12 cellular contexts compared by ENCODE assay signal in genomic region chr22:18152519-18152918, GRCh38. TPM values are rescaled to one million over a fixed set of nuclear protein-coding genes. Genes with fewer than 3 reads are reported as not detected.
DNase-seq lines count a peak whose midpoint lies in the region; ATAC-seq and TF ChIP-seq lines count a peak whose summit lies in the region.
"Had no signal": no experiment of that assay in that cellular context is flagged by ENCODE, and none has a peak within 500 bp of the region (broad histone marks: within the 10 kb centered on the region; RNA-seq: fewer than 3 reads in every experiment).

No MANE protein-coding gene starts in this region.

- no peaks in the 10 kb centered on the region for H3F3A ChIP-seq in Loucy (ENCODE audit: low read depth)

- H2AFZ ChIP-seq in Loucy (ENCODE audit: low read length), result no peak overlapping the region

- H3K27me3 Mint-ChIP-seq in CD4-positive, alpha-beta T cell, result no peaks in the 10 kb centered on the region
- H3K27me3 Mint-ChIP-seq in activated T-helper 2 cell treated with anti-CD3 and anti-CD28 coated beads, Interferon-gamma antibody, Interleukin-2, Interleukin-4, amounts not matched to agents 10 μg/mL and 5 μg/mL and 100 μg/mL, durations not matched to agents 14 hours and 24 hours and 36 hours (ENCODE audit: low read depth), result no peaks in the 10 kb centered on the region
- H3K27me3 Mint-ChIP-seq in natural killer cell (ENCODE audit: low read depth in 2 of 2), result no peaks in the 10 kb centered on the region

- H3K27ac ChIP-seq in CD4-positive, alpha-beta T cell (ENCODE audit: low read depth, low read length), result no peak overlapping the region
- H3K27ac ChIP-seq: body of pancreas had no signal

- no peaks in the 10 kb centered on the region for H4K20me1 ChIP-seq in Loucy (ENCODE audit: insufficient read depth, low read length, poor library complexity, severe bottlenecking)

- TF ChIP-seq CTCF in CD4-positive, alpha-beta T cell (IDR thresholded peaks at IDR 0.05), result no peak
- no peak for TF ChIP-seq CTCF in Loucy (conservative IDR thresholded peaks at IDR 0.05; ENCODE audit: low read length)
- no peak for TF ChIP-seq CTCF in natural killer cell (IDR thresholded peaks at IDR 0.05)

- peak; percentile 43 for ATAC-seq in CD4-positive, alpha-beta T cell (ENCODE audit: poor library complexity)
- ATAC-seq in natural killer cell, result no peak
- ATAC-seq: body of pancreas, left colon, SK-N-SH treated with all-trans-retinoic acid at 6 μM for 48 hours had no signal

- no peaks in the 10 kb centered on the region for H3K27me3 ChIP-seq in CD4-positive, alpha-beta T cell (ENCODE audit: control insufficient read depth, insufficient read depth, low read length)
- no peaks in the 10 kb centered on the region for H3K27me3 ChIP-seq in Loucy (ENCODE audit: insufficient read depth, low read length, poor library complexity, severe bottlenecking)
- H3K27me3 ChIP-seq: body of pancreas had no signal

- H3K9me3 Mint-ChIP-seq in CD4-positive, alpha-beta T cell, result no peaks in the 10 kb centered on the region
- no peaks in the 10 kb centered on the region for H3K9me3 Mint-ChIP-seq in activated T-helper 2 cell treated with anti-CD3 and anti-CD28 coated beads, Interferon-gamma antibody, Interleukin-2, Interleukin-4, amounts not matched to agents 10 μg/mL and 5 μg/mL and 100 μg/mL, durations not matched to agents 14 hours and 24 hours and 36 hours
- H3K9me3 Mint-ChIP-seq in natural killer cell, result no peaks in the 10 kb centered on the region

- DNase-seq in CD4-positive, alpha-beta T cell, result peak in 5 of 10 experiments; percentile 11 to 51 (median 32)
- peak; percentile 34 for DNase-seq in activated T-helper 2 cell treated with anti-CD3 and anti-CD28 coated beads, Interferon-gamma antibody, Interleukin-2, Interleukin-4, amounts not matched to agents 10 μg/mL and 5 μg/mL and 100 μg/mL, durations not matched to agents 14 hours and 24 hours and 36 hours (ENCODE audit: low spot score)
- no peak for DNase-seq in natural killer cell
- no peak for DNase-seq in AML-193 (lab: John Stamatoyannopoulos, UW)
- DNase-seq in glomerular visceral epithelial cell (ENCODE audit: extremely low spot score), result no peak
- DNase-seq in hippocampal formation (lab: John Stamatoyannopoulos, UW), result no peak
- DNase-seq in KG1 (lab: John Stamatoyannopoulos, UW), result no peak
- DNase-seq: body of pancreas, left colon, NCI-H2029 had no signal

- H3K4me3 Mint-ChIP-seq in CD4-positive, alpha-beta T cell, result peak overlapping the region; percentile 77
- peak overlapping the region; percentile 75 for H3K4me3 Mint-ChIP-seq in activated T-helper 2 cell treated with anti-CD3 and anti-CD28 coated beads, Interferon-gamma antibody, Interleukin-2, Interleukin-4, amounts not matched to agents 10 μg/mL and 5 μg/mL and 100 μg/mL, durations not matched to agents 14 hours and 24 hours and 36 hours (ENCODE audit: low read depth)
- H3K4me3 Mint-ChIP-seq in natural killer cell, result peak overlapping the region; percentile 53

- H3K79me2 ChIP-seq in Loucy (ENCODE audit: insufficient read depth, low read length), result peaks cover 38% of the 10 kb centered on the region

- no peaks in the 10 kb centered on the region for H3K9me2 ChIP-seq in Loucy (replicated peaks; ENCODE audit: low read depth, low read length)

- peaks cover 31% of the 10 kb centered on the region for H3K4me1 ChIP-seq in Loucy (ENCODE audit: insufficient read depth, low read length, poor library complexity, severe bottlenecking)

- POLR2A ChIA-PET in CD4-positive, alpha-beta T cell (lab: Charles Lee), result interaction anchor here (0.8 to 2.6 kb wide), 2 partner anchors 54 to 75 kb away, joined by 3 to 13 read pairs; partner anchors contain the start of gene PEX26

- H3K9ac ChIP-seq in Loucy (ENCODE audit: low read depth, low read length, poor library complexity, severe bottlenecking), result peak overlapping the region; percentile 40

- H3K4me2 ChIP-seq in Loucy (ENCODE audit: low read depth, low read length, poor library complexity, severe bottlenecking), result peak overlapping the region; percentile 60

- intact Hi-C loops in CD4-positive, alpha-beta T cell (cut with DNase I, micrococcal nuclease), result loop anchor here in 1 of 2 experiments (5.0 kb wide), 1 partner anchor 320 kb away; no protein-coding TSS in a partner anchor
- intact Hi-C loops in activated T-helper 2 cell treated with anti-CD3 and anti-CD28 coated beads, Interferon-gamma antibody, Interleukin-2, Interleukin-4, amounts not matched to agents 10 μg/mL and 5 μg/mL and 100 μg/mL, durations not matched to agents 14 hours and 24 hours and 36 hours (cut with micrococcal nuclease), result no loop called here
- intact Hi-C loops in natural killer cell (cut with micrococcal nuclease), result no loop called here

- H3K36me3 ChIP-seq in Loucy (ENCODE audit: insufficient read depth, low read length), result no peaks in the 10 kb centered on the region; the same call in 1 of the 2 replicates

- CTCF ChIA-PET in CD4-positive, alpha-beta T cell (lab: Charles Lee), result interaction anchor here (0.6 to 1.4 kb wide), 2 partner anchors 75 to 485 kb away, joined by 3 read pairs; partner anchors contain the start of gene PEX26

- peaks cover 58% of the 10 kb centered on the region for H3K4me1 Mint-ChIP-seq in CD4-positive, alpha-beta T cell (ENCODE audit: low read depth)
- H3K4me1 Mint-ChIP-seq in activated T-helper 2 cell treated with anti-CD3 and anti-CD28 coated beads, Interferon-gamma antibody, Interleukin-2, Interleukin-4, amounts not matched to agents 10 μg/mL and 5 μg/mL and 100 μg/mL, durations not matched to agents 14 hours and 24 hours and 36 hours (ENCODE audit: low read depth), result peaks cover 39% of the 10 kb centered on the region
- H3K4me1 Mint-ChIP-seq in natural killer cell, result peaks cover 27 to 39% of the 10 kb centered on the region in 2 donors

- peaks cover 22% of the 10 kb centered on the region for H3K36me3 Mint-ChIP-seq in CD4-positive, alpha-beta T cell (ENCODE audit: low read depth)
- H3K36me3 Mint-ChIP-seq in activated T-helper 2 cell treated with anti-CD3 and anti-CD28 coated beads, Interferon-gamma antibody, Interleukin-2, Interleukin-4, amounts not matched to agents 10 μg/mL and 5 μg/mL and 100 μg/mL, durations not matched to agents 14 hours and 24 hours and 36 hours (ENCODE audit: low read depth), result peaks cover 16% of the 10 kb centered on the region
- no peaks in the 10 kb centered on the region for H3K36me3 Mint-ChIP-seq in natural killer cell

- H3K27ac Mint-ChIP-seq in CD4-positive, alpha-beta T cell, result peak overlapping the region; percentile 93
- H3K27ac Mint-ChIP-seq in activated T-helper 2 cell treated with anti-CD3 and anti-CD28 coated beads, Interferon-gamma antibody, Interleukin-2, Interleukin-4, amounts not matched to agents 10 μg/mL and 5 μg/mL and 100 μg/mL, durations not matched to agents 14 hours and 24 hours and 36 hours, result peak overlapping the region; percentile 66
- H3K27ac Mint-ChIP-seq in natural killer cell, result peak overlapping the region; percentile 53 to 81

- no peaks in the 10 kb centered on the region for H3K9me3 ChIP-seq in CD4-positive, alpha-beta T cell (ENCODE audit: control insufficient read depth, low read length)
- no peaks in the 10 kb centered on the region for H3K9me3 ChIP-seq in Loucy (ENCODE audit: insufficient read depth, low read depth, low read length)
- H3K9me3 ChIP-seq: body of pancreas had no signal

- peak overlapping the region; percentile 48 for H3K4me3 ChIP-seq in Loucy (ENCODE audit: low read length, poor library complexity, severe bottlenecking)
- H3K4me3 ChIP-seq: body of pancreas had no signal

RNA-seq across cellular contexts. Expression of gene USP18, which starts 2.5 kb away (rescaled TPM):
- total RNA-seq in CD4-positive, alpha-beta T cell, result 1 to 10 TPM; 3.3 to 3.4 TPM
- total RNA-seq in activated T-helper 2 cell treated with anti-CD3 and anti-CD28 coated beads, Interferon-gamma antibody, Interleukin-2, Interleukin-4, amounts not matched to agents 10 μg/mL and 5 μg/mL and 100 μg/mL, durations not matched to agents 14 hours and 24 hours and 36 hours, result 10.6 and 12.3 TPM in 2 replicates
- 1 to 10 TPM; 4.1 to 7.1 (median 5.9) TPM for total RNA-seq in natural killer cell

RNA-seq across cellular contexts. Expression of gene TUBA8, which starts 41.9 kb away (rescaled TPM):
- 1 to 10 TPM in 1 of 2 experiments, under 1 TPM in 1; 0.47 to 1.1 TPM for total RNA-seq in CD4-positive, alpha-beta T cell
- 1.8 and 2.3 TPM in 2 replicates for total RNA-seq in activated T-helper 2 cell treated with anti-CD3 and anti-CD28 coated beads, Interferon-gamma antibody, Interleukin-2, Interleukin-4, amounts not matched to agents 10 μg/mL and 5 μg/mL and 100 μg/mL, durations not matched to agents 14 hours and 24 hours and 36 hours
- 1 to 10 TPM; 1.2 to 3.7 (median 2.3) TPM for total RNA-seq in natural killer cell
